8 cellular contexts compared by ENCODE assay signal in genomic region chr18:7452331-7452730, GRCh38.
DNase-seq lines count a peak whose midpoint lies in the region; ATAC-seq and TF ChIP-seq lines count a peak whose summit lies in the region.

No MANE protein-coding gene starts in this region.

- H3K9ac ChIP-seq in NT2/D1 (ENCODE audit: insufficient read length, low read depth), result no peak overlapping the region

- peak; percentile 69 for DNase-seq in 8988T
- DNase-seq in NT2/D1 (ENCODE audit: low read depth, low spot score), result peak; percentile 38
- DNase-seq in epidermal melanocyte (ENCODE audit: insufficient read length, low spot score), result peak; percentile 44
- peak; percentile 43 for DNase-seq in myocyte (ENCODE audit: low read depth)
- no peak for DNase-seq in HPDE6-E6E7 (ENCODE audit: extremely low spot score)

- no peaks in the 10 kb centered on the region for H3K4me1 ChIP-seq in NT2/D1 (ENCODE audit: insufficient read depth, insufficient read length)

- ATAC-seq in HG03045 (IDR thresholded peaks at IDR 0.05; ENCODE audit: unreplicated experiment) (no peak), GM19463 (IDR thresholded peaks at IDR 0.05; ENCODE audit: unreplicated experiment) (no peak)

- no peaks in the 10 kb centered on the region for H3K27me3 ChIP-seq in NT2/D1 (ENCODE audit: insufficient read depth, insufficient read length)

- H3K9me3 ChIP-seq in NT2/D1 (ENCODE audit: insufficient read depth, low read length), result no peaks in the 10 kb centered on the region

- H3K36me3 ChIP-seq in NT2/D1 (ENCODE audit: insufficient read depth, insufficient read length, low read length), result no peaks in the 10 kb centered on the region

- TF ChIP-seq CTCF in GM12873 (IDR thresholded peaks at IDR 0.05; ENCODE audit: insufficient read depth, low read depth, low read length, missing control alignments), result peak; percentile 70

- no peak overlapping the region for H3K4me3 ChIP-seq in NT2/D1 (ENCODE audit: insufficient read length, low read depth)
